ENCODE assay signal across 8 cellular contexts in the genomic region with DNA sequence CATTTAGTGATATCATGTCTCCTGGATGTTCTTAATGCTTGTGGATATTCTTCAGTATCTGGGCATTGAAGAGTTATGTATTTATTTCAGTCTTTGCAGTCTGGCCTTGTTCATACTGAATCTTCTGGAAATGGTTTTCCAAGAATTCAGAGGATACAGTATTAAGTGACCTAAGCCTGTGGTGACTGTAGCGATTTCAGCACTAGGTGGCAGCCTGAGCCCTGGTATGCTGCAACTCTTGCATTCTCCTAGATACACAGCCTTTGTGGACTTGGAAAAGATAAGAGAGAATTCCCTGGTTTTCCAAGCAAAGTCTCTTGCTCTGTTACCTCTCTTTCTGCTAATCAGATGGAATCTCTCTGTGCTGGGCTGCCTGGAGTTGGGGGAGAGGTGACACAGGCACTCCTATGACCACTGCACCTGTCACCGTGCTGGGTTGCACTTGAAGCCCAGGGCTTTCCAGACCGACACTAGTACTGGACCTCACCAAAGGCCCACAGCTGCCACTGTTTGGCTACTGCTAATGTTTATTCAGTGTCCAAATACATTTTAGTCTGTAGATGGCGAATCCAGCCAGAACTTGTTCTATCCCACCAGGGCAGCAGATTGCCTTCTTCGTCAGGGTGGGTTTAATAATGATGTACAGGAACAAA. TPM values are rescaled to one million over a fixed set of nuclear protein-coding genes. Genes with fewer than 3 reads are reported as not detected.
A peak's percentile ranks its signal among the peaks of the same experiment; 100 is the strongest.
DNase-seq lines count a peak whose midpoint lies in the region; ATAC-seq and TF ChIP-seq lines count a peak whose summit lies in the region.

No MANE protein-coding gene starts in this region.

- no peak for TF ChIP-seq POLR2A in NB4 (IDR thresholded peaks at IDR 0.05; ENCODE audit: extremely low read depth, insufficient read length)
- TF ChIP-seq POLR2A in gastroesophageal sphincter (IDR thresholded peaks at IDR 0.05) = no peak

- no peak overlapping the region for H3K27ac Mint-ChIP-seq in natural killer cell treated with Interleukin-12 subunit alpha and Interleukin-12 subunit beta and Interleukin-15 and Interleukin-18, amount 100 ng/mL, for 72 hours

- in situ Hi-C loops in T47D (cut with HindIII; ENCODE audit: low pct_unique_long_range_greater_than_20kb, low sequenced_read_pairs) = no loop called here

- no peaks in the 10 kb centered on the region for H3K36me3 ChIP-seq in gastroesophageal sphincter

- ATAC-seq in gastroesophageal sphincter = no peak
- no peak for ATAC-seq in natural killer cell treated with Interleukin-12 subunit alpha and Interleukin-12 subunit beta and Interleukin-15 and Interleukin-18, amount 100 ng/mL, for 72 hours
- ATAC-seq in HG02970 (IDR thresholded peaks at IDR 0.05; ENCODE audit: low FRiP score, unreplicated experiment) = no peak
- no peak for ATAC-seq in GM18909 (IDR thresholded peaks at IDR 0.05; ENCODE audit: poor library complexity, unreplicated experiment)

- H3K4me1 ChIP-seq in gastroesophageal sphincter = no peaks in the 10 kb centered on the region

- DNase-seq in ELF-1 (ENCODE audit: low read depth, low spot score) = peak; percentile 77
- DNase-seq in NB4 (ENCODE audit: low read depth) = peak; percentile 38
- DNase-seq in T47D (ENCODE audit: low read depth in 1 of 2, low spot score in 1 of 2) = peak; percentile 18 to 58
- DNase-seq in myocyte (ENCODE audit: low read depth) = peak; percentile 55
- DNase-seq in natural killer cell treated with Interleukin-12 subunit alpha and Interleukin-12 subunit beta and Interleukin-15 and Interleukin-18, amount 100 ng/mL, for 72 hours (ENCODE audit: low spot score) = no peak

- H3K4me3 Mint-ChIP-seq in natural killer cell treated with Interleukin-12 subunit alpha and Interleukin-12 subunit beta and Interleukin-15 and Interleukin-18, amount 100 ng/mL, for 72 hours = no peak overlapping the region

- peaks cover 0 to 4% of the 10 kb centered on the region in 2 donors for H3K27me3 Mint-ChIP-seq in natural killer cell treated with Interleukin-12 subunit alpha and Interleukin-12 subunit beta and Interleukin-15 and Interleukin-18, amount 100 ng/mL, for 72 hours

- no peaks in the 10 kb centered on the region for H3K27me3 ChIP-seq in gastroesophageal sphincter

- peak; percentile 38 for TF ChIP-seq CTCF in NB4 (IDR thresholded peaks at IDR 0.05; ENCODE audit: low read depth, low read length)
- TF ChIP-seq CTCF in gastroesophageal sphincter (IDR thresholded peaks at IDR 0.05) = peak in 2 of 4 experiments; percentile 7 to 41

- WGBS in gastroesophageal sphincter (ENCODE audit: low coverage in 1 of 2), 2 donors = 15 to 50% methylated on average over 1 to 2 of the region's 5 CpGs

- no peaks in the 10 kb centered on the region for H3K9me3 ChIP-seq in gastroesophageal sphincter

- no peak overlapping the region for H3K27ac ChIP-seq in gastroesophageal sphincter

- no peak for TF ChIP-seq EP300 in gastroesophageal sphincter (IDR thresholded peaks at IDR 0.05)

- H3K9me3 Mint-ChIP-seq in natural killer cell treated with Interleukin-12 subunit alpha and Interleukin-12 subunit beta and Interleukin-15 and Interleukin-18, amount 100 ng/mL, for 72 hours = peaks cover 4% of the 10 kb centered on the region

- peaks cover 23% of the 10 kb centered on the region for H3K36me3 Mint-ChIP-seq in natural killer cell treated with Interleukin-12 subunit alpha and Interleukin-12 subunit beta and Interleukin-15 and Interleukin-18, amount 100 ng/mL, for 72 hours

- H3K4me1 Mint-ChIP-seq in natural killer cell treated with Interleukin-12 subunit alpha and Interleukin-12 subunit beta and Interleukin-15 and Interleukin-18, amount 100 ng/mL, for 72 hours (ENCODE audit: low read depth in 2 of 2) = no peaks in the 10 kb centered on the region

- H3K4me3 ChIP-seq in NB4 (ENCODE audit: low read depth, low read length) (no peak overlapping the region), gastroesophageal sphincter (no peak overlapping the region)

RNA-seq across cellular contexts. Expression of gene SPIN2A, which starts 19.3 kb away (rescaled TPM):
- total RNA-seq in myocyte (0.59 TPM in 1 of 2 replicates, not detected in the other), gastroesophageal sphincter (under 1 TPM in 2 of 4 donors, not detected in 2; 0.42 to 0.78 TPM)
- polyA plus RNA-seq in myocyte (2012) = 0.91 TPM
- total RNA-seq in natural killer cell treated with Interleukin-12 subunit alpha and Interleukin-12 subunit beta and Interleukin-15 and Interleukin-18, amount 100 ng/mL, for 72 hours = under 1 TPM; 0.50 to 0.64 TPM

RNA-seq across cellular contexts. Expression of gene SPIN2B, which starts 35.2 kb away (rescaled TPM):
- total RNA-seq in myocyte (19.1 and 20.5 TPM in 2 replicates), gastroesophageal sphincter (10 to 100 TPM in 3 of 4 donors, 1 to 10 TPM in 1; 7.4 to 14.0 (median 12.4) TPM)
- polyA plus RNA-seq in myocyte (2012) = 22.6 TPM
- 1 to 10 TPM; 5.7 to 9.3 TPM for total RNA-seq in natural killer cell treated with Interleukin-12 subunit alpha and Interleukin-12 subunit beta and Interleukin-15 and Interleukin-18, amount 100 ng/mL, for 72 hours
